ENCODE assay signal across 1 cellular context in the genomic region with DNA sequence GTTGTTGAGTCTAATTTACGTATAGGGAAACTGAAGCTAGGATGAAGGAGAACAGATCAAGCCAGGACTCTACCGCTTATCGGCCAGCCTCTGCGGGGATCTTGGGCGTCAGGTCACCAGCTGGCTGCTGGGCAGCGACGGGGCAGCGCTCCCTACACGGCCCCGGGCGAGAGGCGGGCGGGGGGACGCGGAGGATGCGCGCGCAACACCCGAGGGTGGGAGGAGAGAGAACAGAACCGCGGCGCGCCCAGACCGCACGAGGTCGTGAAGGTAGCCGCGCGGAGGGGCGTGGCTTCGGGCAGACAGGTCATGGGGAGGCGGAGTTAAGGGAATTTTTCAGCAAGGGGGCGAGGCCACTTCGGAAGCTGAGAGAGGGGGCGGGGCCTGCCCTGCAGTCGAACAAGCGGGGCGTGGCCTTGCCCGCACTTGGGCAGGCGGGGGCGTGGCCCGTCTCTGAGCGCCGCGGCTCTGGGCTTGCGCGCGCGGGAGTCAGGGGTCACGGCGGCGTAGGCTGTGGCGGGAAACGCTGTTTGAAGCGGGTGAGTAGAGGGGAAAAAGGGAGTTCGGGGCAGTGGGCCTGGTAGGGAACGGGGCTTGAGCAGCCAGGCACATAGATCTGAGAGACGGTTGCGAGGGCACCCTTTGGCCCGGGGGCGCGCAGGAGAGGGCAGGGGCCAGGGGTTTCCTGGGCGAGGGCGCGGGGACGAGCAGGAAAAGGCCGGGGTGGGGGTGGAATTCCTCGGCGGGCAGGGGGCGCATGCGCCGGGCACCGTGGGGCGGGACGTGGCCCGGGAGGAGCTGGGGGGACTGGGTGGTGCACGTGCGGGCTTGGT.
TF ChIP-seq lines count a peak whose summit lies in the region.

A gene (plus strand): TSS at position 496 of the 833 bp plus-strand sequence. CDS start 14,505 bp downstream, outside the sequence.

TF ChIP-seq in HepG2, 621 proteins besides CTCF, POLR2A, EP300 and RAD21 (continued from another document and continues in another):
- TF ChIP-seq, protein P1, sequence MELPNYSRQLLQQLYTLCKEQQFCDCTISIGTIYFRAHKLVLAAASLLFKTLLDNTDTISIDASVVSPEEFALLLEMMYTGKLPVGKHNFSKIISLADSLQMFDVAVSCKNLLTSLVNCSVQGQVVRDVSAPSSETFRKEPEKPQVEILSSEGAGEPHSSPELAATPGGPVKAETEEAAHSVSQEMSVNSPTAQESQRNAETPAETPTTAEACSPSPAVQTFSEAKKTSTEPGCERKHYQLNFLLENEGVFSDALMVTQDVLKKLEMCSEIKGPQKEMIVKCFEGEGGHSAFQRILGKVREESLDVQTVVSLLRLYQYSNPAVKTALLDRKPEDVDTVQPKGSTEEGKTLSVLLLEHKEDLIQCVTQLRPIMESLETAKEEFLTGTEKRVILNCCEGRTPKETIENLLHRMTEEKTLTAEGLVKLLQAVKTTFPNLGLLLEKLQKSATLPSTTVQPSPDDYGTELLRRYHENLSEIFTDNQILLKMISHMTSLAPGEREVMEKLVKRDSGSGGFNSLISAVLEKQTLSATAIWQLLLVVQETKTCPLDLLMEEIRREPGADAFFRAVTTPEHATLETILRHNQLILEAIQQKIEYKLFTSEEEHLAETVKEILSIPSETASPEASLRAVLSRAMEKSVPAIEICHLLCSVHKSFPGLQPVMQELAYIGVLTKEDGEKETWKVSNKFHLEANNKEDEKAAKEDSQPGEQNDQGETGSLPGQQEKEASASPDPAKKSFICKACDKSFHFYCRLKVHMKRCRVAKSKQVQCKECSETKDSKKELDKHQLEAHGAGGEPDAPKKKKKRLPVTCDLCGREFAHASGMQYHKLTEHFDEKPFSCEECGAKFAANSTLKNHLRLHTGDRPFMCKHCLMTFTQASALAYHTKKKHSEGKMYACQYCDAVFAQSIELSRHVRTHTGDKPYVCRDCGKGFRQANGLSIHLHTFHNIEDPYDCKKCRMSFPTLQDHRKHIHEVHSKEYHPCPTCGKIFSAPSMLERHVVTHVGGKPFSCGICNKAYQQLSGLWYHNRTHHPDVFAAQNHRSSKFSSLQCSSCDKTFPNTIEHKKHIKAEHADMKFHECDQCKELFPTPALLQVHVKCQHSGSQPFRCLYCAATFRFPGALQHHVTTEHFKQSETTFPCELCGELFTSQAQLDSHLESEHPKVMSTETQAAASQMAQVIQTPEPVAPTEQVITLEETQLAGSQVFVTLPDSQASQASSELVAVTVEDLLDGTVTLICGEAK (IDR thresholded peaks at IDR 0.05), result no peak
- TF ChIP-seq, protein P1 (CRISPR knock-in tag; IDR thresholded peaks at IDR 0.05), result peak; percentile 45
- TF ChIP-seq, protein P2, sequence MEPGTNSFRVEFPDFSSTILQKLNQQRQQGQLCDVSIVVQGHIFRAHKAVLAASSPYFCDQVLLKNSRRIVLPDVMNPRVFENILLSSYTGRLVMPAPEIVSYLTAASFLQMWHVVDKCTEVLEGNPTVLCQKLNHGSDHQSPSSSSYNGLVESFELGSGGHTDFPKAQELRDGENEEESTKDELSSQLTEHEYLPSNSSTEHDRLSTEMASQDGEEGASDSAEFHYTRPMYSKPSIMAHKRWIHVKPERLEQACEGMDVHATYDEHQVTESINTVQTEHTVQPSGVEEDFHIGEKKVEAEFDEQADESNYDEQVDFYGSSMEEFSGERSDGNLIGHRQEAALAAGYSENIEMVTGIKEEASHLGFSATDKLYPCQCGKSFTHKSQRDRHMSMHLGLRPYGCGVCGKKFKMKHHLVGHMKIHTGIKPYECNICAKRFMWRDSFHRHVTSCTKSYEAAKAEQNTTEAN (CRISPR knock-in tag; conservative IDR thresholded peaks at IDR 0.05), result 0 out of 2 replicates have a peak, but pooled peaks have one; percentile 15
- TF ChIP-seq, protein P3, sequence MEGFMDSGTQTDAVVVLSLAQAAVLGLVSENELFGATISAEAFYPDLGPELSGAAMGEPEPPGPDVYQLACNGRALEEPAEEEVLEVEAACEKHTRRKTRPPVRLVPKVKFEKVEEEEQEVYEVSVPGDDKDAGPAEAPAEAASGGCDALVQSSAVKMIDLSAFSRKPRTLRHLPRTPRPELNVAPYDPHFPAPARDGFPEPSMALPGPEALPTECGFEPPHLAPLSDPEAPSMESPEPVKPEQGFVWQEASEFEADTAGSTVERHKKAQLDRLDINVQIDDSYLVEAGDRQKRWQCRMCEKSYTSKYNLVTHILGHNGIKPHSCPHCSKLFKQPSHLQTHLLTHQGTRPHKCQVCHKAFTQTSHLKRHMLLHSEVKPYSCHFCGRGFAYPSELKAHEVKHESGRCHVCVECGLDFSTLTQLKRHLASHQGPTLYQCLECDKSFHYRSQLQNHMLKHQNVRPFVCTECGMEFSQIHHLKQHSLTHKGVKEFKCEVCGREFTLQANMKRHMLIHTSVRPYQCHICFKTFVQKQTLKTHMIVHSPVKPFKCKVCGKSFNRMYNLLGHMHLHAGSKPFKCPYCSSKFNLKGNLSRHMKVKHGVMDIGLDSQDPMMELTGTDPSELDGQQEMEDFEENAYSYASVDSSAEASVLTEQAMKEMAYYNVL (CRISPR knock-in tag; IDR thresholded peaks at IDR 0.05; ENCODE audit: borderline replicate concordance), result 0 out of 2 replicates have a peak, but pooled peaks have one; percentile 20
- TF ChIP-seq SP1 (IDR thresholded peaks at IDR 0.05) (no peak), SP1 (CRISPR knock-in tag; IDR thresholded peaks at IDR 0.05) (peak; percentile 88; the same call in 1 of the 2 replicates), ZMAT3 (CRISPR knock-in tag; conservative IDR thresholded peaks at IDR 0.05) (peak; percentile 51; the same call in 1 of the 2 replicates), ZNF282 (IDR thresholded peaks at IDR 0.05; ENCODE audit: partially characterized antibody) (no peak), ARNT2 (CRISPR knock-in tag; IDR thresholded peaks at IDR 0.05; ENCODE audit: low read depth) (peak; percentile 65), GABPB1 (CRISPR knock-in tag; IDR thresholded peaks at IDR 0.05) (peak; percentile 75), MAFF (IDR thresholded peaks at IDR 0.05; ENCODE audit: low read depth, low read length) (no peak), GFI1 (CRISPR knock-in tag; IDR thresholded peaks at IDR 0.05; ENCODE audit: borderline replicate concordance) (no peak), ZC3H13 (CRISPR knock-in tag; IDR thresholded peaks at IDR 0.05) (peak; percentile 94), NCOA5 (CRISPR knock-in tag; IDR thresholded peaks at IDR 0.05) (no peak)
- TF ChIP-seq, protein P4, sequence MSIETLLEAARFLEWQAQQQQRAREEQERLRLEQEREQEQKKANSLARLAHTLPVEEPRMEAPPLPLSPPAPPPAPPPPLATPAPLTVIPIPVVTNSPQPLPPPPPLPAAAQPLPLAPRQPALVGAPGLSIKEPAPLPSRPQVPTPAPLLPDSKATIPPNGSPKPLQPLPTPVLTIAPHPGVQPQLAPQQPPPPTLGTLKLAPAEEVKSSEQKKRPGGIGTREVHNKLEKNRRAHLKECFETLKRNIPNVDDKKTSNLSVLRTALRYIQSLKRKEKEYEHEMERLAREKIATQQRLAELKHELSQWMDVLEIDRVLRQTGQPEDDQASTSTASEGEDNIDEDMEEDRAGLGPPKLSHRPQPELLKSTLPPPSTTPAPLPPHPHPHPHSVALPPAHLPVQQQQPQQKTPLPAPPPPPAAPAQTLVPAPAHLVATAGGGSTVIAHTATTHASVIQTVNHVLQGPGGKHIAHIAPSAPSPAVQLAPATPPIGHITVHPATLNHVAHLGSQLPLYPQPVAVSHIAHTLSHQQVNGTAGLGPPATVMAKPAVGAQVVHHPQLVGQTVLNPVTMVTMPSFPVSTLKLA (IDR thresholded peaks at IDR 0.05), result peak; percentile 62
- TF ChIP-seq, protein P5, sequence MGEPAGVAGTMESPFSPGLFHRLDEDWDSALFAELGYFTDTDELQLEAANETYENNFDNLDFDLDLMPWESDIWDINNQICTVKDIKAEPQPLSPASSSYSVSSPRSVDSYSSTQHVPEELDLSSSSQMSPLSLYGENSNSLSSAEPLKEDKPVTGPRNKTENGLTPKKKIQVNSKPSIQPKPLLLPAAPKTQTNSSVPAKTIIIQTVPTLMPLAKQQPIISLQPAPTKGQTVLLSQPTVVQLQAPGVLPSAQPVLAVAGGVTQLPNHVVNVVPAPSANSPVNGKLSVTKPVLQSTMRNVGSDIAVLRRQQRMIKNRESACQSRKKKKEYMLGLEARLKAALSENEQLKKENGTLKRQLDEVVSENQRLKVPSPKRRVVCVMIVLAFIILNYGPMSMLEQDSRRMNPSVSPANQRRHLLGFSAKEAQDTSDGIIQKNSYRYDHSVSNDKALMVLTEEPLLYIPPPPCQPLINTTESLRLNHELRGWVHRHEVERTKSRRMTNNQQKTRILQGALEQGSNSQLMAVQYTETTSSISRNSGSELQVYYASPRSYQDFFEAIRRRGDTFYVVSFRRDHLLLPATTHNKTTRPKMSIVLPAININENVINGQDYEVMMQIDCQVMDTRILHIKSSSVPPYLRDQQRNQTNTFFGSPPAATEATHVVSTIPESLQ (CRISPR knock-in tag; conservative IDR thresholded peaks at IDR 0.05), result no peak
- TF ChIP-seq, protein P6, sequence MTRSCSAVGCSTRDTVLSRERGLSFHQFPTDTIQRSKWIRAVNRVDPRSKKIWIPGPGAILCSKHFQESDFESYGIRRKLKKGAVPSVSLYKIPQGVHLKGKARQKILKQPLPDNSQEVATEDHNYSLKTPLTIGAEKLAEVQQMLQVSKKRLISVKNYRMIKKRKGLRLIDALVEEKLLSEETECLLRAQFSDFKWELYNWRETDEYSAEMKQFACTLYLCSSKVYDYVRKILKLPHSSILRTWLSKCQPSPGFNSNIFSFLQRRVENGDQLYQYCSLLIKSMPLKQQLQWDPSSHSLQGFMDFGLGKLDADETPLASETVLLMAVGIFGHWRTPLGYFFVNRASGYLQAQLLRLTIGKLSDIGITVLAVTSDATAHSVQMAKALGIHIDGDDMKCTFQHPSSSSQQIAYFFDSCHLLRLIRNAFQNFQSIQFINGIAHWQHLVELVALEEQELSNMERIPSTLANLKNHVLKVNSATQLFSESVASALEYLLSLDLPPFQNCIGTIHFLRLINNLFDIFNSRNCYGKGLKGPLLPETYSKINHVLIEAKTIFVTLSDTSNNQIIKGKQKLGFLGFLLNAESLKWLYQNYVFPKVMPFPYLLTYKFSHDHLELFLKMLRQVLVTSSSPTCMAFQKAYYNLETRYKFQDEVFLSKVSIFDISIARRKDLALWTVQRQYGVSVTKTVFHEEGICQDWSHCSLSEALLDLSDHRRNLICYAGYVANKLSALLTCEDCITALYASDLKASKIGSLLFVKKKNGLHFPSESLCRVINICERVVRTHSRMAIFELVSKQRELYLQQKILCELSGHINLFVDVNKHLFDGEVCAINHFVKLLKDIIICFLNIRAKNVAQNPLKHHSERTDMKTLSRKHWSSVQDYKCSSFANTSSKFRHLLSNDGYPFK (CRISPR knock-in tag; IDR thresholded peaks at IDR 0.05; ENCODE audit: borderline replicate concordance), result peak; percentile 29; the same call in 1 of the 2 replicates
- TF ChIP-seq, protein P7, sequence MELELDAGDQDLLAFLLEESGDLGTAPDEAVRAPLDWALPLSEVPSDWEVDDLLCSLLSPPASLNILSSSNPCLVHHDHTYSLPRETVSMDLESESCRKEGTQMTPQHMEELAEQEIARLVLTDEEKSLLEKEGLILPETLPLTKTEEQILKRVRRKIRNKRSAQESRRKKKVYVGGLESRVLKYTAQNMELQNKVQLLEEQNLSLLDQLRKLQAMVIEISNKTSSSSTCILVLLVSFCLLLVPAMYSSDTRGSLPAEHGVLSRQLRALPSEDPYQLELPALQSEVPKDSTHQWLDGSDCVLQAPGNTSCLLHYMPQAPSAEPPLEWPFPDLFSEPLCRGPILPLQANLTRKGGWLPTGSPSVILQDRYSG (CRISPR knock-in tag; IDR thresholded peaks at IDR 0.05), result 0 out of 2 replicates have a peak, but pooled peaks have one; percentile 66
- TF ChIP-seq, protein P8, sequence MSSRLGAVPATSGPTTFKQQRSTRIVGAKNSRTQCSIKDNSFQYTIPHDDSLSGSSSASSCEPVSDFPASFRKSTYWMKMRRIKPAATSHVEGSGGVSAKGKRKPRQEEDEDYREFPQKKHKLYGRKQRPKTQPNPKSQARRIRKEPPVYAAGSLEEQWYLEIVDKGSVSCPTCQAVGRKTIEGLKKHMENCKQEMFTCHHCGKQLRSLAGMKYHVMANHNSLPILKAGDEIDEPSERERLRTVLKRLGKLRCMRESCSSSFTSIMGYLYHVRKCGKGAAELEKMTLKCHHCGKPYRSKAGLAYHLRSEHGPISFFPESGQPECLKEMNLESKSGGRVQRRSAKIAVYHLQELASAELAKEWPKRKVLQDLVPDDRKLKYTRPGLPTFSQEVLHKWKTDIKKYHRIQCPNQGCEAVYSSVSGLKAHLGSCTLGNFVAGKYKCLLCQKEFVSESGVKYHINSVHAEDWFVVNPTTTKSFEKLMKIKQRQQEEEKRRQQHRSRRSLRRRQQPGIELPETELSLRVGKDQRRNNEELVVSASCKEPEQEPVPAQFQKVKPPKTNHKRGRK (CRISPR knock-in tag; IDR thresholded peaks at IDR 0.05), result no peak
